Comparison of ENCODE assay signal across 8 cellular contexts in the genomic region with DNA sequence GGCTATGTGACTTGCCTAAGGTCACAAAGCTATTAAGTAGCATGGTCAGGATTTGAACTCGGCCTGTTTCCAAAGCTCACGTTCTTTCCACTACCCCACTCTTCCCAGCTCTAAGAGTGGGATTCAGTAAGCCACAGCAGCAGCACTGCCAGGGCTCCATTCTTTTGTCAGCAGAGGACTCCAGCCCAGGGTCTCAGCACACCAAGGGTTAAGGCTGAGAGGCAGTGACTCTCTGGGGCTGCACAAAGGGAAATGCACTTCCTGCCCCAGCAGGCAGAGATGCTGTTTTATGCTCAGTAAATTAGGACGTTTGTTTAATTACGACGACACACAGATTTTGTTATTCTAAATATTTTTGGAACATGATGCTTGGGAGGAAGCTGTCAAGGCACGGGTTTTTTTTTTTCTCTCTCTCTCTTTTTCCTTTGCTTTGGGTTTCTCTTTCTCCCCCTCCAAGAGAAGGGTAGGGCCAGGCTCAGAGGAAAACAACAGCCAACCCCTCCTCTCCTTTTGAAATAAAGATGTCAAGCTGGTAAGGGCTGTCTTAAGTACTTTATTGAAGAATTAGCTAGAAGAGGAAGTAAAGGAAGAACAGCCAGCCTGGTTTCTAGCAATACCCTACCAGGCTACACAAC. TPM values are rescaled to one million over a fixed set of nuclear protein-coding genes. Genes with fewer than 3 reads are reported as not detected.
DNase-seq lines count a peak whose midpoint lies in the region; ATAC-seq and TF ChIP-seq lines count a peak whose summit lies in the region.

No MANE protein-coding gene starts in this region.

- H2BK120ac ChIP-seq in H9 (ENCODE audit: low read depth, low read length, poor library complexity, severe bottlenecking): no peak overlapping the region

- peaks cover 36 to 41% of the 10 kb centered on the region in 2 experiments for H3K4me1 Mint-ChIP-seq in H9

- peak overlapping the region; percentile 69 for H3K27ac ChIP-seq in H9 (ENCODE audit: insufficient read length, low read depth, low read length)

- no peak overlapping the region for H3K56ac ChIP-seq in H9 (ENCODE audit: insufficient read length, low read depth, low read length)

- H2BK5ac ChIP-seq in H9 (ENCODE audit: insufficient read length, low read length): no peak overlapping the region

- H3K27me3 ChIP-seq in H9 (ENCODE audit: insufficient read depth, low read length) (no peaks in the 10 kb centered on the region), neuron (ENCODE audit: insufficient read depth, low read length) (no peaks in the 10 kb centered on the region)

- H3K4me3 ChIP-seq in AG10803 (ENCODE audit: low read length): peak overlapping the region; percentile 93
- H3K4me3 ChIP-seq in epithelial cell of esophagus (ENCODE audit: low read length): peak overlapping the region; percentile 83
- peak overlapping the region; percentile 90 for H3K4me3 ChIP-seq in neuron (ENCODE audit: low read length)

- no peaks in the 10 kb centered on the region for H3K79me1 ChIP-seq in H9 (ENCODE audit: insufficient read depth, low read depth, low read length, poor library complexity, severe bottlenecking)

- H2BK12ac ChIP-seq in H9 (ENCODE audit: insufficient read length, low read depth, low read length): no peak overlapping the region

- no peaks in the 10 kb centered on the region for H3K27me3 Mint-ChIP-seq in H9 (ENCODE audit: low read depth)

- no peak overlapping the region for H3K23ac ChIP-seq in H9 (ENCODE audit: insufficient read length, low read depth, low read length)

- H4K8ac ChIP-seq in H9 (replicated peaks; ENCODE audit: insufficient read length, low read depth, low read length): no peak overlapping the region

- H3K36me3 ChIP-seq in neuron (ENCODE audit: insufficient read depth, low read length): peaks cover 2% of the 10 kb centered on the region

- no peak for DNase-seq in AG10803 (ENCODE audit: low read depth)
- DNase-seq in H9: no peak
- DNase-seq in UCSD-AML1 (lab: John Stamatoyannopoulos, UW; ENCODE audit: unreplicated experiment): peak; percentile 44
- DNase-seq in epithelial cell of esophagus (ENCODE audit: low read depth): no peak
- DNase-seq in NCI-H128 (lab: John Stamatoyannopoulos, UW; ENCODE audit: unreplicated experiment): no peak
- no peak for DNase-seq in NCI-H226

- peaks cover 17% of the 10 kb centered on the region for H3K23me2 ChIP-seq in H9 (ENCODE audit: insufficient read length, low read depth, low read length, poor library complexity, severe bottlenecking)

- no peaks in the 10 kb centered on the region; a peak in 2 of 5 replicates for H3K9me3 Mint-ChIP-seq in H9

- no CpG with 5 or more reads among the region's 6 CpGs for WGBS in H9 (ENCODE audit: extremely low coverage, insufficient read length, low lambda C conversion rate)

- H3K9me3 ChIP-seq in H9 (ENCODE audit: control insufficient read depth, low read depth, low read length): no peaks in the 10 kb centered on the region
- no peaks in the 10 kb centered on the region for H3K9me3 ChIP-seq in neuron (ENCODE audit: low read length)

- no peak overlapping the region for H4K91ac ChIP-seq in H9 (ENCODE audit: insufficient read length, low read depth, low read length)

- H4K20me1 ChIP-seq in H9 (ENCODE audit: control insufficient read depth, insufficient read depth, insufficient read length): no peaks in the 10 kb centered on the region

- H3K18ac ChIP-seq in H9 (ENCODE audit: insufficient read length, low read depth, low read length): no peak overlapping the region

- peaks cover 2% of the 10 kb centered on the region; the same call in 1 of the 2 replicates for H3K4me1 ChIP-seq in H9 (ENCODE audit: insufficient read depth, low read length)
- peaks cover 21% of the 10 kb centered on the region for H3K4me1 ChIP-seq in neuron (ENCODE audit: insufficient read depth, low read length)

- peaks cover 36% of the 10 kb centered on the region for H3K79me2 ChIP-seq in H9 (ENCODE audit: insufficient read depth, low read length)

- peaks cover 11 to 23% (median 14%) of the 10 kb centered on the region in 3 experiments for H3K36me3 Mint-ChIP-seq in H9 (ENCODE audit: insufficient read depth in 1 of 3, low read depth in 3 of 3)

- H4K5ac ChIP-seq in H9 (ENCODE audit: insufficient read length, low read depth, low read length): no peak overlapping the region

- H3K4me3 Mint-ChIP-seq in H9: peak overlapping the region; percentile 83 to 94

- peak overlapping the region; percentile 83 for H3K9ac ChIP-seq in H9 (ENCODE audit: extremely low read depth, insufficient read length, low read length)

- H2BK20ac ChIP-seq in H9 (ENCODE audit: low read depth, low read length, poor library complexity, severe bottlenecking): no peak overlapping the region

- no peak overlapping the region for H3T11ph ChIP-seq in H9 (ENCODE audit: low read length)

- H2AK5ac ChIP-seq in H9 (ENCODE audit: insufficient read length, low read length): no peak overlapping the region

- TF ChIP-seq CTCF in AG10803 (conservative IDR thresholded peaks at IDR 0.05; ENCODE audit: low read length) (no peak; the same call in 1 of the 2 replicates), H9 (conservative IDR thresholded peaks at IDR 0.05) (no peak), epithelial cell of esophagus (IDR thresholded peaks at IDR 0.05; ENCODE audit: insufficient read depth, low read depth, low read length, missing control alignments) (no peak)

- no peak for ATAC-seq in GM21529 (IDR thresholded peaks at IDR 0.05; ENCODE audit: unreplicated experiment)

- H2AFZ ChIP-seq in H9 (ENCODE audit: low read length): no peak overlapping the region
- no peak overlapping the region for H2AFZ ChIP-seq in neuron (ENCODE audit: low read depth, low read length)

- H3K4me2 ChIP-seq in H9 (ENCODE audit: insufficient read depth, insufficient read length, low read length): peak overlapping the region; percentile 91

- peak overlapping the region; percentile 90 to 95 (median 93) for H3K27ac Mint-ChIP-seq in H9

- no peak overlapping the region for H3K4ac ChIP-seq in H9 (ENCODE audit: low read depth, low read length)

- no peak overlapping the region for H3K14ac ChIP-seq in H9 (ENCODE audit: insufficient read depth, low read length)

- H2BK15ac ChIP-seq in H9 (ENCODE audit: low read depth, low read length): no peak overlapping the region

RNA-seq across cellular contexts. Expression of a gene that starts 2.9 kb away (rescaled TPM):
- total RNA-seq in H9 (2021): 243 and 266 TPM in 2 replicates
